In the genomic region with DNA sequence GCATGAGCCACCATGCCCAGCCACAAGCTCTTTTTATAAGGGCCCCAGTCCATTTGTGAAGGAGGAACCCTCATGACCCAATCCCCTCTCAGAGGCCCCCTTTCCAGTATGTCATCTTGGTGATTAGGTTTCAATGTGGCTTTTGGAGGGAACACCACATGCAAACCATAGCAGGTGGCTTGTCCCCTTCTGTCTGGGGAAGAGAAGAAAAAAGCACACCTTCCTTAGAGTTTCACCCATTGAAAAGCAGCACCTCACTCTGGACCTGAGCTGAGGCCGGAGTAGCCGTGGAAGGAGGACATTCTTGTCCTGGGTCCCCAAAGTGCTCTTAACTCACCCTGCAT, we compare ENCODE assay signal across 1 cellular context.
TF ChIP-seq lines count a peak whose summit lies in the region.

No MANE protein-coding gene starts in this region.

TF ChIP-seq in endothelial cell of umbilical vein, 7 proteins besides CTCF, POLR2A, EP300 and RAD21:
- TF ChIP-seq EZH2 (IDR thresholded peaks at IDR 0.05; ENCODE audit: borderline replicate concordance, low read depth, low read length, severe bottlenecking) (no peak), MAX (IDR thresholded peaks at IDR 0.05; ENCODE audit: insufficient read depth, insufficient read length) (no peak), GATA2 (IDR thresholded peaks at IDR 0.05; ENCODE audit: insufficient read depth, insufficient read length, low read depth, low read length) (no peak), FOS (IDR thresholded peaks at IDR 0.05; ENCODE audit: borderline replicate concordance, insufficient read depth, low read length) (no peak)
TF ChIP-seq in endothelial cell of umbilical vein: peak in this region for 0.
